In genomic region chr13:24528816-24529398, GRCh38 we compare ENCODE assay signal across 21 cellular contexts.
"Had no signal": no experiment of that assay in that cellular context is flagged by ENCODE, and none has a peak within 500 bp of the region (broad histone marks: within the 10 kb centered on the region; RNA-seq: fewer than 3 reads in every experiment).

No MANE protein-coding gene starts in this region.

- H3K36me3 ChIP-seq: esophagus squamous epithelium, gastroesophageal sphincter, neutrophil, right lobe of liver, tibial artery, upper lobe of left lung, uterus had no signal

- H3K27ac ChIP-seq: dorsolateral prefrontal cortex, esophagus squamous epithelium, gastroesophageal sphincter, neutrophil, psoas muscle, right lobe of liver, tibial artery, upper lobe of left lung, uterus had no signal

- DNase-seq: cortex of kidney; dorsolateral prefrontal cortex; effector memory CD8-positive, alpha-beta T cell; esophagus squamous epithelium; foreskin fibroblast; glutamatergic neuron; kidney glomerular epithelial cell; naive thymus-derived CD4-positive, alpha-beta T cell; nephron progenitor cell; psoas muscle; retina; right lobe of liver; stimulated activated CD4-positive, alpha-beta T cell treated with anti-CD3 and anti-CD28 coated beads, Interleukin-1b, Interleukin-23, amount 100 ng/mL, for 48 hours; stimulated activated CD4-positive, alpha-beta T cell treated with anti-CD3 and anti-CD28 coated beads, Interleukin-4, amount 100 ng/mL, for 24 hours; tibial artery; upper lobe of left lung; uterus had no signal

- H3K9me3 ChIP-seq: esophagus squamous epithelium, gastroesophageal sphincter, neutrophil, psoas muscle, right lobe of liver, tibial artery, upper lobe of left lung, uterus had no signal

- H3K4me3 ChIP-seq: dorsolateral prefrontal cortex, esophagus squamous epithelium, gastroesophageal sphincter, psoas muscle, right lobe of liver, tibial artery, upper lobe of left lung, uterus had no signal

- H3K36me3 Mint-ChIP-seq: naive thymus-derived CD4-positive, alpha-beta T cell; stimulated activated memory B cell treated with anti-CD40 and anti-IgM and Interleukin-4, amounts not matched to agents 10 μg/mL and 1 μg/mL and 100 μg/mL, for 72 hours had no signal

- H3K4me3 Mint-ChIP-seq: effector memory CD8-positive, alpha-beta T cell; naive thymus-derived CD4-positive, alpha-beta T cell; nephron progenitor cell; stimulated activated memory B cell treated with anti-CD40 and anti-IgM and Interleukin-4, amounts not matched to agents 10 μg/mL and 1 μg/mL and 100 μg/mL, for 72 hours; stimulated activated naive CD8-positive, alpha-beta T cell treated with anti-CD3 and anti-CD28 coated beads, Interleukin-15, Interleukin-2, amounts not matched to agents 100 ng/mL and 50 ng/mL, for 24 hours had no signal

- H3K27ac Mint-ChIP-seq: effector memory CD8-positive, alpha-beta T cell; naive thymus-derived CD4-positive, alpha-beta T cell; nephron progenitor cell; stimulated activated memory B cell treated with anti-CD40 and anti-IgM and Interleukin-4, amounts not matched to agents 10 μg/mL and 1 μg/mL and 100 μg/mL, for 72 hours; stimulated activated naive CD8-positive, alpha-beta T cell treated with anti-CD3 and anti-CD28 coated beads, Interleukin-15, Interleukin-2, amounts not matched to agents 100 ng/mL and 50 ng/mL, for 24 hours had no signal

- H3K9me3 Mint-ChIP-seq: effector memory CD8-positive, alpha-beta T cell; naive thymus-derived CD4-positive, alpha-beta T cell; nephron progenitor cell; stimulated activated memory B cell treated with anti-CD40 and anti-IgM and Interleukin-4, amounts not matched to agents 10 μg/mL and 1 μg/mL and 100 μg/mL, for 72 hours; stimulated activated naive CD8-positive, alpha-beta T cell treated with anti-CD3 and anti-CD28 coated beads, Interleukin-15, Interleukin-2, amounts not matched to agents 100 ng/mL and 50 ng/mL, for 24 hours had no signal

- H3K27me3 ChIP-seq: right lobe of liver, upper lobe of left lung had no signal

- H3K4me1 ChIP-seq: esophagus squamous epithelium, gastroesophageal sphincter, psoas muscle, right lobe of liver, tibial artery, upper lobe of left lung, uterus had no signal

- H3K4me1 Mint-ChIP-seq: nephron progenitor cell; stimulated activated memory B cell treated with anti-CD40 and anti-IgM and Interleukin-4, amounts not matched to agents 10 μg/mL and 1 μg/mL and 100 μg/mL, for 72 hours had no signal
